ENCODE assay signal across 3 cellular contexts in genomic region chr16:50947826-50948225, GRCh38.
"Had no signal": no experiment of that assay in that cellular context is flagged by ENCODE, and none has a peak within 500 bp of the region (broad histone marks: within the 10 kb centered on the region; RNA-seq: fewer than 3 reads in every experiment).

No MANE protein-coding gene starts in this region.

- DNase-seq: GDM1, GF-D8 had no signal

- H3K4me3 ChIP-seq: GM12878 had no signal
